ENCODE assay signal across 8 cellular contexts in the genomic region with DNA sequence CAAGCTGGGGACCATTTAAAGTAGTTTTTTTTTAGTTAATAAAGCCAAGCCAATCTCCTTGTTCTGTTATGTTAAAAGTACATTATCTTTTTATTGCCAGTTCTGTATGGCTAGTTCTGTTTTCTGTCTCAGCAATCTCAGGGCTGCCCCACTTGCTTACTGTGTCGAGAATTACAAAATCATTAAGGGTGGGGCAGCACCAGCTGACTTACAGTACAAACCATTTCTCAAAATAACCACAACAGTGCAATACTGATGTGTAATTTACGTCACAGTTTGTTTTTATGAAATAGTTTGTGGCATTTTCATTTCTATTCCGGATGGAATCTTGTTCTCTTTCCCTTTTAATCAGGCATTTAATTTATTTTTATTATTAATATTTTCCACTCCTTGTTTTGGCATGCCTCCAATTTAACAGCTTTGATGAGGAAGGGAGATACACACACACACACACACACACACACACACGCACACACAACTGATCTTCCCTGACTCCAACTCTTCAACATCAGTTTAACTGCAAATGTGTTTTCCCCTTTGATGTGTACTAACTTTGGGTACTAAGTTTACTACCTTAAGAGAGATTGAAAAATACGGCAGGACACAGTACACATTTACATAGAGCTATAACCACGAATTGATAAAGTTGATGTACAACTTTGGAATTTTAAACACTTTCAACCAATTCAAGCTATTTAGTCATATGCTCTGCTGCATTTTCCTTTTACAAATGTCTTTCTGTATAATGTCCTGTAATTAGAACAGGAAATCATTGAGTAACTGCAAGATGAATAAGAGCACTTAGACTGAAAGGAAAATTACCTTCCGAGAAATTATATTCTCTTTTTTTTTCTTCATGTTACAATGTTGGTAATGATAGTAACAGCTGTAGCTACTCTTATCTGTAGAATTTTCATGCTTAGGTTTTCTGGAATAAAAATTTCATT.
DNase-seq lines count a peak whose midpoint lies in the region; ATAC-seq and TF ChIP-seq lines count a peak whose summit lies in the region.

No MANE protein-coding gene starts in this region.

- no peaks in the 10 kb centered on the region for H3K9me3 ChIP-seq in CD4-positive, alpha-beta T cell (ENCODE audit: control insufficient read depth, low read length)
- H3K9me3 ChIP-seq in OCI-LY1 (ENCODE audit: low read length) = no peaks in the 10 kb centered on the region
- H3K9me3 ChIP-seq in SJCRH30 (replicated peaks) = no peaks in the 10 kb centered on the region

- peak overlapping the region; percentile 57 for H3K4me2 ChIP-seq in OCI-LY1 (ENCODE audit: low read length)

- POLR2A ChIA-PET in CD4-positive, alpha-beta T cell (lab: Charles Lee) = interaction anchor here (0.6 to 3.1 kb wide), 14 partner anchors 12 to 220 kb away, joined by 3 to 51 read pairs (median 6); a partner anchor contains a TSS
- POLR2A ChIA-PET in HEK293T (lab: Yijun Ruan, JAX) = interaction anchor here (1.2 kb wide), 1 partner anchor 90 kb away, joined by 3 read pairs; no protein-coding TSS in a partner anchor

- H3K4me3 Mint-ChIP-seq in CD4-positive, alpha-beta T cell = peak overlapping the region; percentile 31
- H3K4me3 Mint-ChIP-seq in activated naive CD4-positive, alpha-beta T cell treated with anti-CD3 and anti-CD28 coated beads, Interleukin-2, amount 50 U/mL, for 24 hours = peak overlapping the region; percentile 86

- H3K9me2 ChIP-seq in OCI-LY1 (ENCODE audit: low read depth, low read length) = no peaks in the 10 kb centered on the region

- ATAC-seq in CD4-positive, alpha-beta T cell (ENCODE audit: poor library complexity) = peak; percentile 83
- ATAC-seq in GM19324 (IDR thresholded peaks at IDR 0.05; ENCODE audit: low FRiP score, unreplicated experiment) = no peak

- H3K36me3 Mint-ChIP-seq in CD4-positive, alpha-beta T cell (ENCODE audit: low read depth) = peaks cover 28% of the 10 kb centered on the region
- H3K36me3 Mint-ChIP-seq in activated naive CD4-positive, alpha-beta T cell treated with anti-CD3 and anti-CD28 coated beads, Interleukin-2, amount 50 U/mL, for 24 hours = peaks cover 29% of the 10 kb centered on the region

- H3K4me1 ChIP-seq in OCI-LY1 (ENCODE audit: insufficient read depth, low read length, severe bottlenecking) = peaks cover 94% of the 10 kb centered on the region
- no peaks in the 10 kb centered on the region for H3K4me1 ChIP-seq in SJCRH30

- peaks cover 4% of the 10 kb centered on the region; the same call in 1 of the 2 replicates for H3F3A ChIP-seq in OCI-LY1 (ENCODE audit: insufficient read depth, low read length)

- H3K36me3 ChIP-seq in OCI-LY1 (ENCODE audit: insufficient read depth, low read length) (peaks cover 19% of the 10 kb centered on the region), SJCRH30 (no peaks in the 10 kb centered on the region)

- CTCF ChIA-PET in CD4-positive, alpha-beta T cell (lab: Charles Lee) = interaction anchor here (0.9 to 2.9 kb wide), 9 partner anchors 22 to 252 kb away, joined by 3 to 14 read pairs (median 5); a partner anchor contains a TSS
- CTCF ChIA-PET in HEK293T (lab: Yijun Ruan, JAX) = interaction anchor here (0.7 kb wide), 1 partner anchor 255 kb away, joined by 3 read pairs; no protein-coding TSS in a partner anchor

- H3K9ac ChIP-seq in OCI-LY1 (ENCODE audit: low read length) = peak overlapping the region; percentile 67

- H3K9me3 Mint-ChIP-seq in CD4-positive, alpha-beta T cell = no peaks in the 10 kb centered on the region
- peaks cover 4% of the 10 kb centered on the region for H3K9me3 Mint-ChIP-seq in activated naive CD4-positive, alpha-beta T cell treated with anti-CD3 and anti-CD28 coated beads, Interleukin-2, amount 50 U/mL, for 24 hours

- H3K27ac ChIP-seq in CD4-positive, alpha-beta T cell (ENCODE audit: low read depth, low read length) = peak overlapping the region; percentile 64
- H3K27ac ChIP-seq in OCI-LY1 (ENCODE audit: low read depth, low read length, poor library complexity, severe bottlenecking) (peak overlapping the region; percentile 99), SJCRH30 (no peak overlapping the region)

- no peaks in the 10 kb centered on the region for H4K20me1 ChIP-seq in OCI-LY1 (ENCODE audit: insufficient read depth, low read length)

- peaks cover 73% of the 10 kb centered on the region for H3K4me1 Mint-ChIP-seq in CD4-positive, alpha-beta T cell (ENCODE audit: low read depth)
- H3K4me1 Mint-ChIP-seq in activated naive CD4-positive, alpha-beta T cell treated with anti-CD3 and anti-CD28 coated beads, Interleukin-2, amount 50 U/mL, for 24 hours = peaks cover 85% of the 10 kb centered on the region

- DNase-seq in CD4-positive, alpha-beta T cell = peak in 8 of 10 experiments; percentile 29 to 68 (median 43)
- DNase-seq in HEK293T (ENCODE audit: extremely low spot score) (no peak), hepatic stellate cell (ENCODE audit: low spot score) (peak; percentile 39), SJCRH30 (no peak)
- peak in 2 of 3 experiments; percentile 26 to 56 for DNase-seq in stimulated activated CD4-positive, alpha-beta T cell treated with anti-CD3 and anti-CD28 coated beads, TNF-alpha, amount 100 ng/mL, for 4 hours (ENCODE audit: low read depth in 3 of 3)

- no peak overlapping the region for H2AFZ ChIP-seq in OCI-LY1 (ENCODE audit: low read length)

- no peak for TF ChIP-seq CTCF in CD4-positive, alpha-beta T cell (IDR thresholded peaks at IDR 0.05)
- TF ChIP-seq CTCF in OCI-LY1 (IDR thresholded peaks at IDR 0.05; ENCODE audit: low read length) = no peak

- no peaks in the 10 kb centered on the region for H3K27me3 Mint-ChIP-seq in CD4-positive, alpha-beta T cell
- no peaks in the 10 kb centered on the region for H3K27me3 Mint-ChIP-seq in activated naive CD4-positive, alpha-beta T cell treated with anti-CD3 and anti-CD28 coated beads, Interleukin-2, amount 50 U/mL, for 24 hours

- intact Hi-C loops in CD4-positive, alpha-beta T cell (cut with DNase I, micrococcal nuclease) = loop anchor here in 1 of 2 experiments (1.0 to 2.0 kb wide), 6 partner anchors 24 to 190 kb away; no protein-coding TSS in a partner anchor

- H3K27me3 ChIP-seq in CD4-positive, alpha-beta T cell (ENCODE audit: control insufficient read depth, insufficient read depth, low read length) = no peaks in the 10 kb centered on the region
- H3K27me3 ChIP-seq in OCI-LY1 (ENCODE audit: insufficient read depth, low read length) (no peaks in the 10 kb centered on the region), SJCRH30 (no peaks in the 10 kb centered on the region)

- peak overlapping the region; percentile 85 for H3K27ac Mint-ChIP-seq in CD4-positive, alpha-beta T cell
- H3K27ac Mint-ChIP-seq in activated naive CD4-positive, alpha-beta T cell treated with anti-CD3 and anti-CD28 coated beads, Interleukin-2, amount 50 U/mL, for 24 hours = peak overlapping the region; percentile 100

- H3K4me3 ChIP-seq in OCI-LY1 (ENCODE audit: low read depth, low read length, poor library complexity, severe bottlenecking) = peak overlapping the region; percentile 22
- no peak overlapping the region for H3K4me3 ChIP-seq in SJCRH30

- peaks cover 50% of the 10 kb centered on the region for H3K79me2 ChIP-seq in OCI-LY1 (ENCODE audit: insufficient read depth, low read length)

TF ChIP-seq in HEK293T, 16 proteins besides CTCF, POLR2A, EP300 and RAD21:
- TF ChIP-seq FOXA1 (IDR thresholded peaks at IDR 0.05) (no peak), NFRKB (IDR thresholded peaks at IDR 0.05) (no peak), HDGF (IDR thresholded peaks at IDR 0.05; ENCODE audit: borderline replicate concordance) (no peak), ZNF384 (IDR thresholded peaks at IDR 0.05) (0 out of 2 replicates have a peak, but pooled peaks have one; percentile 8), SP1 (IDR thresholded peaks at IDR 0.05) (no peak)

Comparison
In these comparisons a context has a peak if more than half of its experiments do, and no peak if none do; other contexts are left out.
1. DNase-seq: peak in CD4-positive, alpha-beta T cell (8 of 10), hepatic stellate cell (single experiment) and stimulated activated CD4-positive, alpha-beta T cell treated with anti-CD3 and anti-CD28 coated beads, TNF-alpha, amount 100 ng/mL, for 4 hours (2 of 3); none in HEK293T (single experiment) and SJCRH30 (0 of 2).